In genomic region chr17:44038604-44039007, GRCh38 we compare ENCODE assay signal across 18 cellular contexts. TPM values are rescaled to one million over a fixed set of nuclear protein-coding genes. Genes with fewer than 3 reads are reported as not detected.
DNase-seq lines count a peak whose midpoint lies in the region; ATAC-seq and TF ChIP-seq lines count a peak whose summit lies in the region.
"Had no signal": no experiment of that assay in that cellular context is flagged by ENCODE, and none has a peak within 500 bp of the region (broad histone marks: within the 10 kb centered on the region; RNA-seq: fewer than 3 reads in every experiment).

No MANE protein-coding gene starts in this region.

- TF ChIP-seq CTCF in epithelial cell of esophagus (IDR thresholded peaks at IDR 0.05; ENCODE audit: insufficient read depth, low read depth, low read length, missing control alignments), result no peak
- no peak for TF ChIP-seq CTCF in osteoblast (IDR thresholded peaks at IDR 0.05; ENCODE audit: extremely low read depth, low read depth, low read length)

- H3K4me3 Mint-ChIP-seq in stimulated activated naive B cell treated with anti-CD40 and anti-IgM and Interleukin-4, amounts not matched to agents 10 μg/mL and 1 μg/mL and 100 μg/mL, for 72 hours, result no peak overlapping the region
- no peak overlapping the region for H3K4me3 Mint-ChIP-seq in activated CD4-positive, alpha-beta T cell treated with anti-CD3 and anti-CD28 coated beads, Interleukin-2, amount 10 ng/mL, durations not matched to agents 7 days and 5 days

- peaks cover 32% of the 10 kb centered on the region for H3K36me3 ChIP-seq in osteoblast (ENCODE audit: insufficient read depth, low read length)
- H3K36me3 ChIP-seq: ovary had no signal

- no peak for ATAC-seq in GM19328 (IDR thresholded peaks at IDR 0.05; ENCODE audit: unreplicated experiment)
- no peak for ATAC-seq in stimulated activated naive B cell treated with anti-CD40 and anti-IgM and Interleukin-4, amounts not matched to agents 10 μg/mL and 1 μg/mL and 100 μg/mL, for 72 hours (replicated peaks)

- peaks cover 51% of the 10 kb centered on the region for H3K79me2 ChIP-seq in osteoblast (ENCODE audit: insufficient read depth, low read length)

- H4K20me1 ChIP-seq in osteoblast (ENCODE audit: insufficient read depth, low read length), result peaks cover 33% of the 10 kb centered on the region

- H3K36me3 Mint-ChIP-seq in stimulated activated naive B cell treated with anti-CD40 and anti-IgM and Interleukin-4, amounts not matched to agents 10 μg/mL and 1 μg/mL and 100 μg/mL, for 72 hours, result peaks cover 31 to 42% of the 10 kb centered on the region in 2 donors
- peaks cover 30% of the 10 kb centered on the region for H3K36me3 Mint-ChIP-seq in activated CD4-positive, alpha-beta T cell treated with anti-CD3 and anti-CD28 coated beads, Interleukin-2, amount 10 ng/mL, durations not matched to agents 7 days and 5 days (ENCODE audit: low read depth)

- CTCF ChIA-PET in activated CD4-positive, alpha-beta T cell treated with anti-CD3 and anti-CD28 coated beads, Interleukin-2, amount 10 ng/mL, durations not matched to agents 7 days and 5 days (lab: Charles Lee), result interaction anchor here (0.6 to 2.0 kb wide), 3 partner anchors 10 to 236 kb away, joined by 3 to 5 read pairs (median 4); no protein-coding TSS in a partner anchor

- no peaks in the 10 kb centered on the region for H3K27me3 ChIP-seq in osteoblast (ENCODE audit: insufficient read depth, low read length)
- H3K27me3 ChIP-seq: ovary had no signal

- H2AFZ ChIP-seq in osteoblast (ENCODE audit: low read length), result no peak overlapping the region

- H3K4me1 ChIP-seq in osteoblast (ENCODE audit: insufficient read depth, low read length), result peaks cover 12% of the 10 kb centered on the region

- no peaks in the 10 kb centered on the region for H3K9me3 Mint-ChIP-seq in stimulated activated naive B cell treated with anti-CD40 and anti-IgM and Interleukin-4, amounts not matched to agents 10 μg/mL and 1 μg/mL and 100 μg/mL, for 72 hours
- H3K9me3 Mint-ChIP-seq in activated CD4-positive, alpha-beta T cell treated with anti-CD3 and anti-CD28 coated beads, Interleukin-2, amount 10 ng/mL, durations not matched to agents 7 days and 5 days, result no peaks in the 10 kb centered on the region

- POLR2A ChIA-PET in activated CD4-positive, alpha-beta T cell treated with anti-CD3 and anti-CD28 coated beads, Interleukin-2, amount 10 ng/mL, durations not matched to agents 7 days and 5 days (lab: Charles Lee), result no interaction called here

- H3K9me3 ChIP-seq in osteoblast (ENCODE audit: low read depth, low read length), result no peaks in the 10 kb centered on the region
- H3K9me3 ChIP-seq: HAP-1, ovary had no signal

- no peak overlapping the region for H3K27ac Mint-ChIP-seq in stimulated activated naive B cell treated with anti-CD40 and anti-IgM and Interleukin-4, amounts not matched to agents 10 μg/mL and 1 μg/mL and 100 μg/mL, for 72 hours
- H3K27ac Mint-ChIP-seq in activated CD4-positive, alpha-beta T cell treated with anti-CD3 and anti-CD28 coated beads, Interleukin-2, amount 10 ng/mL, durations not matched to agents 7 days and 5 days, result no peak overlapping the region

- H3K4me3 ChIP-seq in epithelial cell of esophagus (ENCODE audit: low read length), result no peak overlapping the region
- H3K4me3 ChIP-seq in osteoblast (ENCODE audit: insufficient read depth, low read length), result no peak overlapping the region
- H3K4me3 ChIP-seq: HAP-1, ovary had no signal

- H3K27ac ChIP-seq in osteoblast (ENCODE audit: low read depth, low read length), result no peak overlapping the region
- H3K27ac ChIP-seq: ovary had no signal

- H3K4me2 ChIP-seq in osteoblast (ENCODE audit: insufficient read depth, low read length), result no peak overlapping the region

- H3K4me1 Mint-ChIP-seq in stimulated activated naive B cell treated with anti-CD40 and anti-IgM and Interleukin-4, amounts not matched to agents 10 μg/mL and 1 μg/mL and 100 μg/mL, for 72 hours, result peaks cover 12 to 15% of the 10 kb centered on the region in 2 donors
- peaks cover 28% of the 10 kb centered on the region for H3K4me1 Mint-ChIP-seq in activated CD4-positive, alpha-beta T cell treated with anti-CD3 and anti-CD28 coated beads, Interleukin-2, amount 10 ng/mL, durations not matched to agents 7 days and 5 days

- H3K27me3 Mint-ChIP-seq in stimulated activated naive B cell treated with anti-CD40 and anti-IgM and Interleukin-4, amounts not matched to agents 10 μg/mL and 1 μg/mL and 100 μg/mL, for 72 hours, result no peaks in the 10 kb centered on the region
- H3K27me3 Mint-ChIP-seq in activated CD4-positive, alpha-beta T cell treated with anti-CD3 and anti-CD28 coated beads, Interleukin-2, amount 10 ng/mL, durations not matched to agents 7 days and 5 days, result no peaks in the 10 kb centered on the region

- DNase-seq in DMS 273 treated with DMSO at 0.1 percent for 48 hours (lab: John Stamatoyannopoulos, UW) (peak; percentile 88), NCI-H2227 treated with DMSO at 0.1 percent for 48 hours (lab: John Stamatoyannopoulos, UW) (peak; percentile 77), epithelial cell of esophagus (ENCODE audit: low read depth) (peak; percentile 27), osteoblast (ENCODE audit: insufficient read length, low spot score, missing footprints) (peak; percentile 19), MV-4-11 (lab: John Stamatoyannopoulos, UW) (no peak)
- DNase-seq in stimulated activated naive B cell treated with anti-CD40 and anti-IgM and Interleukin-4, amounts not matched to agents 10 μg/mL and 1 μg/mL and 100 μg/mL, for 72 hours, result no peak
- no peak for DNase-seq in activated CD4-positive, alpha-beta T cell treated with anti-CD3 and anti-CD28 coated beads, Interleukin-2, amount 10 ng/mL, durations not matched to agents 7 days and 5 days
- DNase-seq: activated CD4-positive, alpha-beta T cell treated with anti-CD3 and anti-CD28 coated beads, Interleukin-2, amount 50 U/mL, for 48 hours; activated naive CD4-positive, alpha-beta T cell treated with anti-CD3 and anti-CD28 coated beads, Interleukin-2, amount 50 U/mL, for 16 hours; activated T-cell treated with anti-CD3 and anti-CD28 coated beads for 4 hours; COR-L47; cortex of kidney; foreskin melanocyte; IMR-90; NCI-H1930; ovary had no signal

RNA-seq across cellular contexts. Expression of gene TMEM101, which starts 23.8 kb away (rescaled TPM):
- total RNA-seq in osteoblast, result 41.3 and 47.8 TPM in 2 replicates
- 10 to 100 TPM; 25.6 to 28.8 TPM for total RNA-seq in activated CD4-positive, alpha-beta T cell treated with anti-CD3 and anti-CD28 coated beads, Interleukin-2, amount 10 ng/mL, durations not matched to agents 7 days and 5 days

RNA-seq across cellular contexts. Expression of gene LSM12, which starts 27.9 kb away (rescaled TPM):
- total RNA-seq in osteoblast, result 59.0 and 65.4 TPM in 2 replicates
- 10 to 100 TPM; 59.3 to 64.8 TPM for total RNA-seq in activated CD4-positive, alpha-beta T cell treated with anti-CD3 and anti-CD28 coated beads, Interleukin-2, amount 10 ng/mL, durations not matched to agents 7 days and 5 days

RNA-seq across cellular contexts. Expression of gene G6PC3, which starts 31.9 kb away (rescaled TPM):
- total RNA-seq in osteoblast, result 19.7 and 23.5 TPM in 2 replicates
- total RNA-seq in activated CD4-positive, alpha-beta T cell treated with anti-CD3 and anti-CD28 coated beads, Interleukin-2, amount 10 ng/mL, durations not matched to agents 7 days and 5 days, result 10 to 100 TPM; 18.1 to 25.2 TPM

RNA-seq across cellular contexts. Expression of gene NAGS, which starts 34.2 kb away (rescaled TPM):
- total RNA-seq in osteoblast, result 0.36 and 0.59 TPM in 2 replicates
- under 1 TPM; 0.75 to 0.79 TPM for total RNA-seq in activated CD4-positive, alpha-beta T cell treated with anti-CD3 and anti-CD28 coated beads, Interleukin-2, amount 10 ng/mL, durations not matched to agents 7 days and 5 days

Comparison
In these comparisons a context has a peak if more than half of its experiments do, and no peak if none do; other contexts are left out.
1. DNase-seq: peak in DMS 273 treated with DMSO at 0.1 percent for 48 hours (single experiment), NCI-H2227 treated with DMSO at 0.1 percent for 48 hours (single experiment), epithelial cell of esophagus (single experiment) and osteoblast (single experiment); none in stimulated activated naive B cell treated with anti-CD40 and anti-IgM and Interleukin-4, amounts not matched to agents 10 μg/mL and 1 μg/mL and 100 μg/mL, for 72 hours (single experiment), activated CD4-positive, alpha-beta T cell treated with anti-CD3 and anti-CD28 coated beads, Interleukin-2, amount 10 ng/mL, durations not matched to agents 7 days and 5 days (single experiment) and MV-4-11 (single experiment).